Comparison of ENCODE assay signal across 1 cellular context in the genomic region with DNA sequence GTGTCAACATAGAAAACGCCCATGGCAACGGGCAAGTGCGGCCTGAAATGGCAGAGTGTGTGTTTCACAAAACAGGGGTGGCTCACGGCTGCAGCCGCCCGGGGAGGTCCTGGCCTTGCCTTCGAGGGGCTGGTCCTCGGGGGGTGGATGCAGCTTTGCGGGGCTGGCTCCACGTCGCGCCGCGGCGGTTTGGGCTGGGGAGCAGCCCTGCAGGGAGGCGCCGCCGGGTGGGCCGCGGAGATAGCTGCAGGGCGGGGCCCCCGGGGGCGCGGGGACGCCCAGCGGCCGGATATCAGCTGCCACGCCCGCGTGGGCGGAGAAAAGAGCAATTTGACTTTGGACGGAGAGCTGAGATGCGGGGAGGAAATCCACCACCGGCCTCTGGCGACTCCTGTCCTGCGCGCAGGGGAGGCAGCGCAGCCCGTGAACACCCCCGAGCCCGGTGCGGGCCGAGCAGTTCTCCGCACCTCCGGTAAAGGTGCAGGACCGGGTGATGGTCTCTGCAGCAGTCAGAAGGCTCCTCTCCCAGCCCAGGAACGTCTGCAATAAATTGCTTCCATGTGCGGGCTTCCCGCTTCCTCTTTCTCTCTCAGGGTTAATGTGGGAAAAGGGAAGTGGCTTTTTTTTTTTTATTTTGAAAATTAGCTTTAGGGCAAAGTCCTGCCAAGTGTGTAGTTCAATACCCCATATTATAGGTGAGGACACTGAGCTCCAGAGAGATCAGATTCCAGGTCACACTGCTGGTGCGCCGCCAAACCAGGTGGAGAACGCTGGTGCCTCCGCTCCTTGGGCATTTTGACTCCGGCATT.
TF ChIP-seq lines count a peak whose summit lies in the region.

No MANE protein-coding gene starts in this region.

TF ChIP-seq in HepG2, 621 proteins besides CTCF, POLR2A, EP300 and RAD21 (continued from another document and continues in another):
- TF ChIP-seq, protein P1, sequence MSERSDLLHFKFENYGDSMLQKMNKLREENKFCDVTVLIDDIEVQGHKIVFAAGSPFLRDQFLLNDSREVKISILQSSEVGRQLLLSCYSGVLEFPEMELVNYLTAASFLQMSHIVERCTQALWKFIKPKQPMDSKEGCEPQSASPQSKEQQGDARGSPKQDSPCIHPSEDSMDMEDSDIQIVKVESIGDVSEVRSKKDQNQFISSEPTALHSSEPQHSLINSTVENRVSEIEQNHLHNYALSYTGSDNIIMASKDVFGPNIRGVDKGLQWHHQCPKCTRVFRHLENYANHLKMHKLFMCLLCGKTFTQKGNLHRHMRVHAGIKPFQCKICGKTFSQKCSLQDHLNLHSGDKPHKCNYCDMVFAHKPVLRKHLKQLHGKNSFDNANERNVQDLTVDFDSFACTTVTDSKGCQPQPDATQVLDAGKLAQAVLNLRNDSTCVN (CRISPR knock-in tag; IDR thresholded peaks at IDR 0.05; ENCODE audit: borderline replicate concordance), result no peak
- TF ChIP-seq FOSL1 (CRISPR knock-in tag; IDR thresholded peaks at IDR 0.05; ENCODE audit: borderline replicate concordance), result no peak
- no peak for TF ChIP-seq MTA3 (CRISPR knock-in tag; IDR thresholded peaks at IDR 0.05)
- TF ChIP-seq, protein P2, sequence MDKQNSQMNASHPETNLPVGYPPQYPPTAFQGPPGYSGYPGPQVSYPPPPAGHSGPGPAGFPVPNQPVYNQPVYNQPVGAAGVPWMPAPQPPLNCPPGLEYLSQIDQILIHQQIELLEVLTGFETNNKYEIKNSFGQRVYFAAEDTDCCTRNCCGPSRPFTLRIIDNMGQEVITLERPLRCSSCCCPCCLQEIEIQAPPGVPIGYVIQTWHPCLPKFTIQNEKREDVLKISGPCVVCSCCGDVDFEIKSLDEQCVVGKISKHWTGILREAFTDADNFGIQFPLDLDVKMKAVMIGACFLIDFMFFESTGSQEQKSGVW (CRISPR knock-in tag; IDR thresholded peaks at IDR 0.05; ENCODE audit: borderline replicate concordance), result no peak
- no peak for TF ChIP-seq ZBTB38 (CRISPR knock-in tag; IDR thresholded peaks at IDR 0.05)
- no peak for TF ChIP-seq ZNF317 (CRISPR knock-in tag; IDR thresholded peaks at IDR 0.05)
- TF ChIP-seq ZNF737 (CRISPR knock-in tag; IDR thresholded peaks at IDR 0.05; ENCODE audit: borderline replicate concordance), result no peak
- TF ChIP-seq ZNF121 (CRISPR knock-in tag; IDR thresholded peaks at IDR 0.05), result peak; percentile 48; the same call in 1 of the 2 replicates
- TF ChIP-seq ZNF160 (CRISPR knock-in tag; IDR thresholded peaks at IDR 0.05), result 0 out of 2 replicates have a peak, but pooled peaks have one; percentile 48
- TF ChIP-seq ARNT2 (CRISPR knock-in tag; IDR thresholded peaks at IDR 0.05; ENCODE audit: low read depth), result peak; percentile 44; the same call in 1 of the 2 replicates
- TF ChIP-seq, protein P3, sequence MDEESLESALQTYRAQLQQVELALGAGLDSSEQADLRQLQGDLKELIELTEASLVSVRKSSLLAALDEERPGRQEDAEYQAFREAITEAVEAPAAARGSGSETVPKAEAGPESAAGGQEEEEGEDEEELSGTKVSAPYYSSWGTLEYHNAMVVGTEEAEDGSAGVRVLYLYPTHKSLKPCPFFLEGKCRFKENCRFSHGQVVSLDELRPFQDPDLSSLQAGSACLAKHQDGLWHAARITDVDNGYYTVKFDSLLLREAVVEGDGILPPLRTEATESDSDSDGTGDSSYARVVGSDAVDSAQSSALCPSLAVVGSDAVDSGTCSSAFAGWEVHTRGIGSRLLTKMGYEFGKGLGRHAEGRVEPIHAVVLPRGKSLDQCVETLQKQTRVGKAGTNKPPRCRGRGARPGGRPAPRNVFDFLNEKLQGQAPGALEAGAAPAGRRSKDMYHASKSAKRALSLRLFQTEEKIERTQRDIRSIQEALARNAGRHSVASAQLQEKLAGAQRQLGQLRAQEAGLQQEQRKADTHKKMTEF (CRISPR knock-in tag; IDR thresholded peaks at IDR 0.05), result peak; percentile 90
- TF ChIP-seq IRX3 (CRISPR knock-in tag; IDR thresholded peaks at IDR 0.05; ENCODE audit: borderline replicate concordance, low read depth), result peak; percentile 67; the same call in 1 of the 2 replicates
- no peak for TF ChIP-seq BHLHE40 (IDR thresholded peaks at IDR 0.05; ENCODE audit: low read length)
- TF ChIP-seq SAP130 (CRISPR knock-in tag; IDR thresholded peaks at IDR 0.05; ENCODE audit: low read depth), result peak; percentile 53
- TF ChIP-seq, protein P4, sequence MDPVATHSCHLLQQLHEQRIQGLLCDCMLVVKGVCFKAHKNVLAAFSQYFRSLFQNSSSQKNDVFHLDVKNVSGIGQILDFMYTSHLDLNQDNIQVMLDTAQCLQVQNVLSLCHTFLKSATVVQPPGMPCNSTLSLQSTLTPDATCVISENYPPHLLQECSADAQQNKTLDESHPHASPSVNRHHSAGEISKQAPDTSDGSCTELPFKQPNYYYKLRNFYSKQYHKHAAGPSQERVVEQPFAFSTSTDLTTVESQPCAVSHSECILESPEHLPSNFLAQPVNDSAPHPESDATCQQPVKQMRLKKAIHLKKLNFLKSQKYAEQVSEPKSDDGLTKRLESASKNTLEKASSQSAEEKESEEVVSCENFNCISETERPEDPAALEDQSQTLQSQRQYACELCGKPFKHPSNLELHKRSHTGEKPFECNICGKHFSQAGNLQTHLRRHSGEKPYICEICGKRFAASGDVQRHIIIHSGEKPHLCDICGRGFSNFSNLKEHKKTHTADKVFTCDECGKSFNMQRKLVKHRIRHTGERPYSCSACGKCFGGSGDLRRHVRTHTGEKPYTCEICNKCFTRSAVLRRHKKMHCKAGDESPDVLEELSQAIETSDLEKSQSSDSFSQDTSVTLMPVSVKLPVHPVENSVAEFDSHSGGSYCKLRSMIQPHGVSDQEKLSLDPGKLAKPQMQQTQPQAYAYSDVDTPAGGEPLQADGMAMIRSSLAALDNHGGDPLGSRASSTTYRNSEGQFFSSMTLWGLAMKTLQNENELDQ (CRISPR knock-in tag; IDR thresholded peaks at IDR 0.05; ENCODE audit: borderline replicate concordance), result no peak
- peak; percentile 74 for TF ChIP-seq HNRNPLL (IDR thresholded peaks at IDR 0.05; ENCODE audit: low read depth, low read length, poor library complexity, severe bottlenecking)
- TF ChIP-seq, protein P5, sequence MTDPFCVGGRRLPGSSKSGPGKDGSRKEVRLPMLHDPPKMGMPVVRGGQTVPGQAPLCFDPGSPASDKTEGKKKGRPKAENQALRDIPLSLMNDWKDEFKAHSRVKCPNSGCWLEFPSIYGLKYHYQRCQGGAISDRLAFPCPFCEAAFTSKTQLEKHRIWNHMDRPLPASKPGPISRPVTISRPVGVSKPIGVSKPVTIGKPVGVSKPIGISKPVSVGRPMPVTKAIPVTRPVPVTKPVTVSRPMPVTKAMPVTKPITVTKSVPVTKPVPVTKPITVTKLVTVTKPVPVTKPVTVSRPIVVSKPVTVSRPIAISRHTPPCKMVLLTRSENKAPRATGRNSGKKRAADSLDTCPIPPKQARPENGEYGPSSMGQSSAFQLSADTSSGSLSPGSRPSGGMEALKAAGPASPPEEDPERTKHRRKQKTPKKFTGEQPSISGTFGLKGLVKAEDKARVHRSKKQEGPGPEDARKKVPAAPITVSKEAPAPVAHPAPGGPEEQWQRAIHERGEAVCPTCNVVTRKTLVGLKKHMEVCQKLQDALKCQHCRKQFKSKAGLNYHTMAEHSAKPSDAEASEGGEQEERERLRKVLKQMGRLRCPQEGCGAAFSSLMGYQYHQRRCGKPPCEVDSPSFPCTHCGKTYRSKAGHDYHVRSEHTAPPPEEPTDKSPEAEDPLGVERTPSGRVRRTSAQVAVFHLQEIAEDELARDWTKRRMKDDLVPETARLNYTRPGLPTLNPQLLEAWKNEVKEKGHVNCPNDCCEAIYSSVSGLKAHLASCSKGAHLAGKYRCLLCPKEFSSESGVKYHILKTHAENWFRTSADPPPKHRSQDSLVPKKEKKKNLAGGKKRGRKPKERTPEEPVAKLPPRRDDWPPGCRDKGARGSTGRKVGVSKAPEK (CRISPR knock-in tag; IDR thresholded peaks at IDR 0.05; ENCODE audit: borderline replicate concordance), result no peak
- TF ChIP-seq MIER2 (CRISPR knock-in tag; IDR thresholded peaks at IDR 0.05), result no peak
- 0 out of 2 replicates have a peak, but pooled peaks have one; percentile 42 for TF ChIP-seq ZNF224 (CRISPR knock-in tag; IDR thresholded peaks at IDR 0.05)
- TF ChIP-seq RFX3 (CRISPR knock-in tag; IDR thresholded peaks at IDR 0.05), result peak; percentile 55
- TF ChIP-seq ARNT (IDR thresholded peaks at IDR 0.05), result no peak
- no peak; the same call in 1 of the 2 replicates for TF ChIP-seq ZNF264 (CRISPR knock-in tag; IDR thresholded peaks at IDR 0.05)
- TF ChIP-seq CREB1 (IDR thresholded peaks at IDR 0.05), result no peak
- no peak for TF ChIP-seq CREB1 (CRISPR knock-in tag; IDR thresholded peaks at IDR 0.05)
- TF ChIP-seq, protein P6, sequence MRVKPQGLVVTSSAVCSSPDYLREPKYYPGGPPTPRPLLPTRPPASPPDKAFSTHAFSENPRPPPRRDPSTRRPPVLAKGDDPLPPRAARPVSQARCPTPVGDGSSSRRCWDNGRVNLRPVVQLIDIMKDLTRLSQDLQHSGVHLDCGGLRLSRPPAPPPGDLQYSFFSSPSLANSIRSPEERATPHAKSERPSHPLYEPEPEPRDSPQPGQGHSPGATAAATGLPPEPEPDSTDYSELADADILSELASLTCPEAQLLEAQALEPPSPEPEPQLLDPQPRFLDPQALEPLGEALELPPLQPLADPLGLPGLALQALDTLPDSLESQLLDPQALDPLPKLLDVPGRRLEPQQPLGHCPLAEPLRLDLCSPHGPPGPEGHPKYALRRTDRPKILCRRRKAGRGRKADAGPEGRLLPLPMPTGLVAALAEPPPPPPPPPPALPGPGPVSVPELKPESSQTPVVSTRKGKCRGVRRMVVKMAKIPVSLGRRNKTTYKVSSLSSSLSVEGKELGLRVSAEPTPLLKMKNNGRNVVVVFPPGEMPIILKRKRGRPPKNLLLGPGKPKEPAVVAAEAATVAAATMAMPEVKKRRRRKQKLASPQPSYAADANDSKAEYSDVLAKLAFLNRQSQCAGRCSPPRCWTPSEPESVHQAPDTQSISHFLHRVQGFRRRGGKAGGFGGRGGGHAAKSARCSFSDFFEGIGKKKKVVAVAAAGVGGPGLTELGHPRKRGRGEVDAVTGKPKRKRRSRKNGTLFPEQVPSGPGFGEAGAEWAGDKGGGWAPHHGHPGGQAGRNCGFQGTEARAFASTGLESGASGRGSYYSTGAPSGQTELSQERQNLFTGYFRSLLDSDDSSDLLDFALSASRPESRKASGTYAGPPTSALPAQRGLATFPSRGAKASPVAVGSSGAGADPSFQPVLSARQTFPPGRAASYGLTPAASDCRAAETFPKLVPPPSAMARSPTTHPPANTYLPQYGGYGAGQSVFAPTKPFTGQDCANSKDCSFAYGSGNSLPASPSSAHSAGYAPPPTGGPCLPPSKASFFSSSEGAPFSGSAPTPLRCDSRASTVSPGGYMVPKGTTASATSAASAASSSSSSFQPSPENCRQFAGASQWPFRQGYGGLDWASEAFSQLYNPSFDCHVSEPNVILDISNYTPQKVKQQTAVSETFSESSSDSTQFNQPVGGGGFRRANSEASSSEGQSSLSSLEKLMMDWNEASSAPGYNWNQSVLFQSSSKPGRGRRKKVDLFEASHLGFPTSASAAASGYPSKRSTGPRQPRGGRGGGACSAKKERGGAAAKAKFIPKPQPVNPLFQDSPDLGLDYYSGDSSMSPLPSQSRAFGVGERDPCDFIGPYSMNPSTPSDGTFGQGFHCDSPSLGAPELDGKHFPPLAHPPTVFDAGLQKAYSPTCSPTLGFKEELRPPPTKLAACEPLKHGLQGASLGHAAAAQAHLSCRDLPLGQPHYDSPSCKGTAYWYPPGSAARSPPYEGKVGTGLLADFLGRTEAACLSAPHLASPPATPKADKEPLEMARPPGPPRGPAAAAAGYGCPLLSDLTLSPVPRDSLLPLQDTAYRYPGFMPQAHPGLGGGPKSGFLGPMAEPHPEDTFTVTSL (CRISPR knock-in tag; IDR thresholded peaks at IDR 0.05; ENCODE audit: borderline replicate concordance), result peak; percentile 69
- TF ChIP-seq, protein P7, sequence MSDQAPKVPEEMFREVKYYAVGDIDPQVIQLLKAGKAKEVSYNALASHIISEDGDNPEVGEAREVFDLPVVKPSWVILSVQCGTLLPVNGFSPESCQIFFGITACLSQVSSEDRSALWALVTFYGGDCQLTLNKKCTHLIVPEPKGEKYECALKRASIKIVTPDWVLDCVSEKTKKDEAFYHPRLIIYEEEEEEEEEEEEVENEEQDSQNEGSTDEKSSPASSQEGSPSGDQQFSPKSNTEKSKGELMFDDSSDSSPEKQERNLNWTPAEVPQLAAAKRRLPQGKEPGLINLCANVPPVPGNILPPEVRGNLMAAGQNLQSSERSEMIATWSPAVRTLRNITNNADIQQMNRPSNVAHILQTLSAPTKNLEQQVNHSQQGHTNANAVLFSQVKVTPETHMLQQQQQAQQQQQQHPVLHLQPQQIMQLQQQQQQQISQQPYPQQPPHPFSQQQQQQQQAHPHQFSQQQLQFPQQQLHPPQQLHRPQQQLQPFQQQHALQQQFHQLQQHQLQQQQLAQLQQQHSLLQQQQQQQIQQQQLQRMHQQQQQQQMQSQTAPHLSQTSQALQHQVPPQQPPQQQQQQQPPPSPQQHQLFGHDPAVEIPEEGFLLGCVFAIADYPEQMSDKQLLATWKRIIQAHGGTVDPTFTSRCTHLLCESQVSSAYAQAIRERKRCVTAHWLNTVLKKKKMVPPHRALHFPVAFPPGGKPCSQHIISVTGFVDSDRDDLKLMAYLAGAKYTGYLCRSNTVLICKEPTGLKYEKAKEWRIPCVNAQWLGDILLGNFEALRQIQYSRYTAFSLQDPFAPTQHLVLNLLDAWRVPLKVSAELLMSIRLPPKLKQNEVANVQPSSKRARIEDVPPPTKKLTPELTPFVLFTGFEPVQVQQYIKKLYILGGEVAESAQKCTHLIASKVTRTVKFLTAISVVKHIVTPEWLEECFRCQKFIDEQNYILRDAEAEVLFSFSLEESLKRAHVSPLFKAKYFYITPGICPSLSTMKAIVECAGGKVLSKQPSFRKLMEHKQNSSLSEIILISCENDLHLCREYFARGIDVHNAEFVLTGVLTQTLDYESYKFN (CRISPR knock-in tag; conservative IDR thresholded peaks at IDR 0.05), result peak; percentile 80
- TF ChIP-seq, protein P8, sequence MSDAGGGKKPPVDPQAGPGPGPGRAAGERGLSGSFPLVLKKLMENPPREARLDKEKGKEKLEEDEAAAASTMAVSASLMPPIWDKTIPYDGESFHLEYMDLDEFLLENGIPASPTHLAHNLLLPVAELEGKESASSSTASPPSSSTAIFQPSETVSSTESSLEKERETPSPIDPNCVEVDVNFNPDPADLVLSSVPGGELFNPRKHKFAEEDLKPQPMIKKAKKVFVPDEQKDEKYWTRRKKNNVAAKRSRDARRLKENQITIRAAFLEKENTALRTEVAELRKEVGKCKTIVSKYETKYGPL (CRISPR knock-in tag; IDR thresholded peaks at IDR 0.05), result no peak
- peak; percentile 51; the same call in 1 of the 2 replicates for TF ChIP-seq ZNF746 (CRISPR knock-in tag; IDR thresholded peaks at IDR 0.05)
- no peak for TF ChIP-seq CHD2 (IDR thresholded peaks at IDR 0.05; ENCODE audit: low read depth, low read length)
- TF ChIP-seq ZNF10 (CRISPR knock-in tag; IDR thresholded peaks at IDR 0.05; ENCODE audit: borderline replicate concordance, low read depth), result no peak
- TF ChIP-seq HNF4G (IDR thresholded peaks at IDR 0.05; ENCODE audit: borderline replicate concordance, low read depth, low read length), result peak; percentile 76
- TF ChIP-seq HNF4G (CRISPR knock-in tag; IDR thresholded peaks at IDR 0.05; ENCODE audit: borderline replicate concordance, low read depth), result peak; percentile 78
- TF ChIP-seq, protein P9, sequence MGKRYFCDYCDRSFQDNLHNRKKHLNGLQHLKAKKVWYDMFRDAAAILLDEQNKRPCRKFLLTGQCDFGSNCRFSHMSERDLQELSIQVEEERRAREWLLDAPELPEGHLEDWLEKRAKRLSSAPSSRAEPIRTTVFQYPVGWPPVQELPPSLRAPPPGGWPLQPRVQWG (CRISPR knock-in tag; IDR thresholded peaks at IDR 0.05; ENCODE audit: borderline replicate concordance, low read depth), result no peak
- TF ChIP-seq ZKSCAN5 (CRISPR knock-in tag; IDR thresholded peaks at IDR 0.05), result no peak
- peak; percentile 63; the same call in 1 of the 2 replicates for TF ChIP-seq NCOA2 (CRISPR knock-in tag; IDR thresholded peaks at IDR 0.05)
